ENCODE assay signal across 7 cellular contexts in the genomic region with DNA sequence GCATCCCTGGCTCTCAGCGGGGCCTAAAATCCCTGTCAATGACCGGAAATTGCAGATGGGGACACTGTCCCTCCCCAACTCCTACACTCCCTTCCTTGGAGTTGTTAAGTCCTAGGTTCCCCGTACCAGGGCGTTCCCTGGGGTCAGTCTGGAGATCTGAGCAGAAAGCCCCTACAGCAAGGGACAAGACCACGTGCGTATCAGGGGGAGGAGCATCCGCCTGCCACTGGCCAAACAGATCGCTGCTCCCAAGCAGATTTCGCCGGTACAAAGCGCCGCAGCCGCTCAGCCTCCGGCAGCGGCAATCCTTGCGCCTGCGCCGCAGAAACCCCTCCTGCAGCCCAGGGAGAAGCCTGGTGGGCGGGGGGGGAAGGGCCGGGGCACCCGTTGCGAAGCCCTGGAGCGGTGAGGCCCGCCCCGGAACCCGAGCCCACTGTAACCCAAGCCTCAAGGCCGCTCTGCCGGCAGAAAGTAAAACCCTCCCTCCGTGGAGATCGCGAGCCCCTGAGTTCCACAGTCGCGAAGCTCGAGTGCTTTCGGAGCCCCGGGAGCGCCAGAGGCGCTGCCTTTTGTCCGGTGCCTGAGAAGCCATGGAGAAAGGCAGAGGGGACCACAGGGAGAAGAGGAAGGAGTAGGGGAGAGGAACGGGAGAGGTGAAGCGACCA. TPM values are rescaled to one million over a fixed set of nuclear protein-coding genes. Genes with fewer than 3 reads are reported as not detected.
A peak's percentile ranks its signal among the peaks of the same experiment; 100 is the strongest.
DNase-seq lines count a peak whose midpoint lies in the region; ATAC-seq and TF ChIP-seq lines count a peak whose summit lies in the region.

No MANE protein-coding gene starts in this region.

- H3K27ac ChIP-seq in HUES48 (ENCODE audit: low read depth, low read length) (no peak overlapping the region), fibroblast of lung (ENCODE audit: insufficient read depth, low read length) (no peak overlapping the region), colonic mucosa (no peak overlapping the region)

- DNase-seq in NCI-H510A (lab: John Stamatoyannopoulos, UW) (peak; percentile 78), fibroblast of lung (ENCODE audit: low read depth in 2 of 2) (peak; percentile 11 to 41), retina (peak; percentile 90), colonic mucosa (no peak)
- DNase-seq in stimulated activated naive CD4-positive, alpha-beta T cell treated with Interleukin-2 at 50 U/mL for 16 hours (lab: John Stamatoyannopoulos, UW), result no peak

- intact Hi-C loops in colonic mucosa (cut with DNase I), result no loop called here

- no peak overlapping the region for H3K4me2 ChIP-seq in fibroblast of lung (ENCODE audit: extremely low read depth, insufficient read depth, low read length)

- H3K4me3 ChIP-seq in HUES48 (ENCODE audit: low read depth, low read length) (peak overlapping the region; percentile 86), fibroblast of lung (replicated peaks in 1 of 4; ENCODE audit: control extremely low read depth in 1 of 4, insufficient read depth in 1 of 4, low read depth in 3 of 4, low read length in 4 of 4) (no peak overlapping the region), colonic mucosa (no peak overlapping the region)

- H4K20me1 ChIP-seq in fibroblast of lung (ENCODE audit: control insufficient read depth, extremely low read depth, insufficient read depth, low read length), result peaks cover 2% of the 10 kb centered on the region

- H3K9ac ChIP-seq in HUES48 (ENCODE audit: low read depth, low read length) (no peak overlapping the region), fibroblast of lung (ENCODE audit: insufficient read depth, low read length) (no peak overlapping the region), colonic mucosa (ENCODE audit: low read depth in 2 of 2, low read length in 2 of 2) (no peak overlapping the region)

- no peaks in the 10 kb centered on the region for H3K79me2 ChIP-seq in fibroblast of lung (ENCODE audit: control insufficient read depth, insufficient read depth, low read length)

- H3K9me3 ChIP-seq in HUES48 (ENCODE audit: control insufficient read depth, insufficient read depth, low read length) (no peaks in the 10 kb centered on the region), fibroblast of lung (ENCODE audit: control insufficient read depth, insufficient read depth, low read depth, low read length) (no peaks in the 10 kb centered on the region), colonic mucosa (no peaks in the 10 kb centered on the region)

- peaks cover 37% of the 10 kb centered on the region for H3K4me1 ChIP-seq in HUES48 (ENCODE audit: control insufficient read depth, insufficient read depth, low read length)
- H3K4me1 ChIP-seq in fibroblast of lung (ENCODE audit: control insufficient read depth, extremely low read depth, insufficient read depth, low read length), result no peaks in the 10 kb centered on the region
- no peaks in the 10 kb centered on the region for H3K4me1 ChIP-seq in colonic mucosa

- peaks cover 56% of the 10 kb centered on the region for H3K27me3 ChIP-seq in HUES48 (ENCODE audit: control insufficient read depth, insufficient read depth, low read length)
- peaks cover 48% of the 10 kb centered on the region for H3K27me3 ChIP-seq in fibroblast of lung (ENCODE audit: control insufficient read depth, insufficient read depth, low read length)
- H3K27me3 ChIP-seq in colonic mucosa, result peaks cover 55% of the 10 kb centered on the region

- H3K36me3 ChIP-seq in HUES48 (ENCODE audit: control insufficient read depth, insufficient read depth, low read length) (no peaks in the 10 kb centered on the region), fibroblast of lung (ENCODE audit: control insufficient read depth, insufficient read depth, low read length) (no peaks in the 10 kb centered on the region), colonic mucosa (no peaks in the 10 kb centered on the region)

- TF ChIP-seq CTCF in fibroblast of lung (conservative IDR thresholded peaks at IDR 0.05 in 1 of 2, IDR thresholded peaks at IDR 0.05 in 1 of 2; ENCODE audit: low read depth in 1 of 2, low read length in 2 of 2) (no peak), colonic mucosa (IDR thresholded peaks at IDR 0.05) (no peak)

- H2AFZ ChIP-seq in fibroblast of lung (ENCODE audit: low read length), result no peak overlapping the region

- no peak for ATAC-seq in HG03280 (IDR thresholded peaks at IDR 0.05; ENCODE audit: unreplicated experiment)

RNA-seq across cellular contexts. Expression of a gene that starts 2.7 kb away (rescaled TPM):
- total RNA-seq in fibroblast of lung (0.33 and 1.5 TPM in 2 replicates), colonic mucosa (1 to 10 TPM in 1 of 2 donors, under 1 TPM in 1; 0.49 to 1.2 TPM)
- polyA plus RNA-seq in fibroblast of lung, result 0.02 and 2.7 TPM in 2 replicates
- 4.2 and 6.6 TPM in 2 replicates for polyA plus RNA-seq in fibroblast of lung (2012)
- polyA minus RNA-seq in fibroblast of lung (ENCODE audit: low replicate concordance), result 7.1 TPM in 1 of 2 replicates, not detected in the other

Comparison
In these comparisons a context has a peak if more than half of its experiments do, and no peak if none do; other contexts are left out.
1. DNase-seq: peak in NCI-H510A (single experiment), fibroblast of lung (2 of 2) and retina (single experiment); none in stimulated activated naive CD4-positive, alpha-beta T cell treated with Interleukin-2 at 50 U/mL for 16 hours (single experiment) and colonic mucosa (single experiment).